8 cellular contexts compared by ENCODE assay signal in the genomic region with DNA sequence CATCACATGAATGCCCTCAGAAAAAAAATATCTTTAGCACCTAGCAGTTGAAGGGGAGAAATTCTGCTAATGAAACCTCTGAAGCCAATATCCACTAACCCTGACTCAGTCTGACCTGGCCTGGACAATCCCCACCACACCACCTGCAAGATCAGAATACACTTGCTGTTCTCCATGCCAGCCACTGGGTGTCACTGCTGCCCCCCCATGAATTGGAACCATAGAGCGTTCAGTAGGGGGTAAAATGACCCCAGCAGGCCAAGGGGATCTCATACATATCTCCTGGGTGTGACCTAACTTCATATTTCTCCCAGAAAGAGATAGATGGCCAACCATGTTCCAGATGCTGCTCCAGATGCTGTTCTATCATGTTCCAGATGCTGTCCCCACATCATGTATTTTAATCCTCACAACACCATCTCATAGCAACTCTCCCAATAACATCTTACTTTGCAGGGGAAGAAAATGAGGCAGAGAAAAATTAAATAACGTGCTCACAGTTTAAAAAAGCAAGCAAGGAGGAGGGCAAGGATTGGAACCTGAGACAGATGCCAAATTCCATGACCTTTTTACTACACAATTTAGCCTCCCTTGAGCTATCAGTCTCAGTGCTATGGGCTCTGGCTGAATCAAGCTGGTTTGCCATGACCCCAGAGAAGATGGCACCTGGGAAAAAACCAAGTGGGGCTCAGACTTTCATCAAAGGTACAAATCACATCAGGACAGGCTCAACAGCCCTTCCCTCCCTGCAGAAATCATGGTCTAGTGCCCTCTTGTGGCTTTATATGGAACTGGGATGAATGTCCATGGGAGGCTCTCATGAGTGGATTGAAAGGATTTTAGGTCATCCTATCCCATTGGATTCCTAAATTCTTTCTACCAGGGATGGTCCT. TPM values are rescaled to one million over a fixed set of nuclear protein-coding genes. Genes with fewer than 3 reads are reported as not detected.
DNase-seq lines count a peak whose midpoint lies in the region; ATAC-seq and TF ChIP-seq lines count a peak whose summit lies in the region.

No MANE protein-coding gene starts in this region.

- ATAC-seq in HG03135 (IDR thresholded peaks at IDR 0.05; ENCODE audit: unreplicated experiment) (no peak), HG03571 (IDR thresholded peaks at IDR 0.05; ENCODE audit: unreplicated experiment) (no peak)

- H3K79me2 ChIP-seq in parathyroid adenoma: no peaks in the 10 kb centered on the region

- no peak overlapping the region for H2AFZ ChIP-seq in parathyroid adenoma

- H3K9ac ChIP-seq in parathyroid adenoma: no peak overlapping the region

- no peak overlapping the region for H3K4me3 ChIP-seq in dorsolateral prefrontal cortex
- H3K4me3 ChIP-seq in parathyroid adenoma (ENCODE audit: low read depth, low read length): no peak overlapping the region

- no peaks in the 10 kb centered on the region for H3K36me3 ChIP-seq in parathyroid adenoma (ENCODE audit: control insufficient read depth, insufficient read depth, low read length)

- peak; percentile 17 for DNase-seq in SKM-1 treated with dmso at 0.1 percent for 144 hours (lab: John Stamatoyannopoulos, UW; ENCODE audit: unreplicated experiment)
- DNase-seq in SKM-1 (lab: John Stamatoyannopoulos, UW; ENCODE audit: unreplicated experiment): no peak
- peak; percentile 27 for DNase-seq in H4 (ENCODE audit: low spot score)
- DNase-seq in NCI-H82 treated with DMSO at 0.1 percent for 48 hours (lab: John Stamatoyannopoulos, UW; ENCODE audit: unreplicated experiment): peak; percentile 29
- peak in 1 of 10 donors; percentile 26 for DNase-seq in dorsolateral prefrontal cortex

- no peaks in the 10 kb centered on the region for H3K9me3 ChIP-seq in parathyroid adenoma (ENCODE audit: control insufficient read depth, low read length)

- H3K27ac ChIP-seq in dorsolateral prefrontal cortex (no peak overlapping the region), parathyroid adenoma (no peak overlapping the region)

- no peaks in the 10 kb centered on the region for H3K4me1 ChIP-seq in parathyroid adenoma

- H3K4me2 ChIP-seq in parathyroid adenoma (ENCODE audit: low read length): no peak overlapping the region

- TF ChIP-seq CTCF in dorsolateral prefrontal cortex (IDR thresholded peaks at IDR 0.05 in 54 of 56, conservative IDR thresholded peaks at IDR 0.05 in 2 of 56; ENCODE audit: low read depth in 1 of 56, partially characterized antibody in 56 of 56) (peak in 55 of 56 donors; percentile 31 to 73 (median 61)), parathyroid adenoma (IDR thresholded peaks at IDR 0.05) (peak; percentile 30)

- no peaks in the 10 kb centered on the region for H3K27me3 ChIP-seq in dorsolateral prefrontal cortex
- H3K27me3 ChIP-seq in parathyroid adenoma (ENCODE audit: control insufficient read depth, insufficient read depth, low read length): no peaks in the 10 kb centered on the region

- intact Hi-C loops in dorsolateral prefrontal cortex (cut with DNase I): loop anchor here (10.0 kb wide), 5 partner anchors 109 to 1329 kb away; no protein-coding TSS in a partner anchor

RNA-seq across cellular contexts. Expression of gene NTRK3, which starts 12.4 kb away (rescaled TPM):
- 0.04 TPM in 1 of 2 replicates, not detected in the other for total RNA-seq in H4 (2014; rRNA removed; shearing (Covaris generic))
- 100 to 1,000 TPM in 110 of 120 experiments, 10 to 100 TPM in 10; 64.9 to 227 (median 138) TPM for total RNA-seq in dorsolateral prefrontal cortex

Comparison
In these comparisons a context has a peak if more than half of its experiments do, and no peak if none do; other contexts are left out.
1. RNA of gene NTRK3, which starts 12.4 kb away (total RNA-seq): 64.9 to 227 TPM in dorsolateral prefrontal cortex; 0.04 TPM in H4; every median in the first group is over 10 times any median in the second.